ENCODE assay signal across 22 cellular contexts in genomic region chr18:78768655-78769501, GRCh38.
A peak's percentile ranks its signal among the peaks of the same experiment; 100 is the strongest.
DNase-seq lines count a peak whose midpoint lies in the region; ATAC-seq and TF ChIP-seq lines count a peak whose summit lies in the region.
"Had no signal": no experiment of that assay in that cellular context is flagged by ENCODE, and none has a peak within 500 bp of the region (broad histone marks: within the 10 kb centered on the region; RNA-seq: fewer than 3 reads in every experiment).

No MANE protein-coding gene starts in this region.

- peaks cover 46% of the 10 kb centered on the region for H3K9me3 Mint-ChIP-seq in HFFc6
- no peaks in the 10 kb centered on the region for H3K9me3 Mint-ChIP-seq in activated T-helper 17 cell treated with anti-CD3 and anti-CD28 coated beads, Interleukin-2, amount 50 U/mL, for 72 hours
- H3K9me3 Mint-ChIP-seq: activated naive CD4-positive, alpha-beta T cell treated with anti-CD3 and anti-CD28 coated beads, Interleukin-2, amount 50 U/mL, for 72 hours; mesothelial cell of epicardium; stimulated activated naive CD8-positive, alpha-beta T cell treated with anti-CD3 and anti-CD28 coated beads, Interleukin-15, amount 100 ng/mL, for 72 hours had no signal

- no peak overlapping the region for H3K27ac ChIP-seq in stomach
- H3K27ac ChIP-seq: 22Rv1 had no signal

- WGBS in stomach, 5 donors, result 15 to 21% (median 17%) methylated on average over 22 to 25 of the region's 25 CpGs

- TF ChIP-seq CTCF in stomach (IDR thresholded peaks at IDR 0.05), result no peak
- no peak for TF ChIP-seq CTCF in HFFc6 (IDR thresholded peaks at IDR 0.05)

- no peak for TF ChIP-seq POLR2A in stomach (IDR thresholded peaks at IDR 0.05)

- H3K27ac Mint-ChIP-seq in HFFc6, result no peak overlapping the region
- H3K27ac Mint-ChIP-seq in activated T-helper 17 cell treated with anti-CD3 and anti-CD28 coated beads, Interleukin-2, amount 50 U/mL, for 72 hours, result no peak overlapping the region
- H3K27ac Mint-ChIP-seq: activated CD8-positive, alpha-beta T cell treated with anti-CD3 and anti-CD28 coated beads, Interleukin-2, amount 10 ng/mL, durations not matched to agents 7 days and 5 days; activated naive CD4-positive, alpha-beta T cell treated with anti-CD3 and anti-CD28 coated beads, Interleukin-2, amount 50 U/mL, for 72 hours; mesothelial cell of epicardium; stimulated activated naive CD8-positive, alpha-beta T cell treated with anti-CD3 and anti-CD28 coated beads, Interleukin-15, amount 100 ng/mL, for 72 hours had no signal

- ATAC-seq in activated T-helper 17 cell treated with anti-CD3 and anti-CD28 coated beads, Interleukin-2, amount 50 U/mL, for 72 hours (replicated peaks), result no peak
- ATAC-seq: activated CD8-positive, alpha-beta T cell treated with anti-CD3 and anti-CD28 coated beads, Interleukin-2, amount 10 ng/mL, durations not matched to agents 7 days and 5 days; activated naive CD4-positive, alpha-beta T cell treated with anti-CD3 and anti-CD28 coated beads, Interleukin-2, amount 50 U/mL, for 72 hours; esophagus mucosa had no signal

- no peak overlapping the region for H3K4me3 Mint-ChIP-seq in HFFc6
- no peak overlapping the region for H3K4me3 Mint-ChIP-seq in activated T-helper 17 cell treated with anti-CD3 and anti-CD28 coated beads, Interleukin-2, amount 50 U/mL, for 72 hours
- H3K4me3 Mint-ChIP-seq: activated CD8-positive, alpha-beta T cell treated with anti-CD3 and anti-CD28 coated beads, Interleukin-2, amount 10 ng/mL, durations not matched to agents 7 days and 5 days; mesothelial cell of epicardium; stimulated activated naive CD8-positive, alpha-beta T cell treated with anti-CD3 and anti-CD28 coated beads, Interleukin-15, amount 100 ng/mL, for 72 hours had no signal

- H3K36me3 ChIP-seq in stomach, result no peaks in the 10 kb centered on the region

- no peaks in the 10 kb centered on the region for H3K9me3 ChIP-seq in stomach

- no peaks in the 10 kb centered on the region for H3K4me1 Mint-ChIP-seq in HFFc6 (ENCODE audit: low read depth)
- H3K4me1 Mint-ChIP-seq in activated T-helper 17 cell treated with anti-CD3 and anti-CD28 coated beads, Interleukin-2, amount 50 U/mL, for 72 hours, result no peaks in the 10 kb centered on the region
- H3K4me1 Mint-ChIP-seq: stimulated activated naive CD8-positive, alpha-beta T cell treated with anti-CD3 and anti-CD28 coated beads, Interleukin-15, amount 100 ng/mL, for 72 hours had no signal

- TF ChIP-seq EP300 in stomach (IDR thresholded peaks at IDR 0.05), result no peak

- DNase-seq in NCI-H2081 (lab: John Stamatoyannopoulos, UW), result peak; percentile 60 to 81
- no peak for DNase-seq in NCI-H2081 treated with DMSO at 0.1 percent for 48 hours (lab: John Stamatoyannopoulos, UW)
- peak; percentile 69 for DNase-seq in NCI-H510A (lab: John Stamatoyannopoulos, UW)
- peak; percentile 29 for DNase-seq in left kidney (ENCODE audit: low read depth, low spot score)
- peak; percentile 50 for DNase-seq in stomach
- DNase-seq in HFFc6, result no peak
- DNase-seq in nucleus accumbens (lab: John Stamatoyannopoulos, UW), result no peak
- DNase-seq: activated CD4-positive, CD25-positive, alpha-beta regulatory T cell treated with anti-CD3 and anti-CD28 coated beads, Interleukin-2, amount 50 U/mL, for 72 hours; activated CD8-positive, alpha-beta T cell treated with anti-CD3 and anti-CD28 coated beads, Interleukin-2, amount 10 ng/mL, durations not matched to agents 7 days and 5 days; activated T-cell treated with anti-CD3 and anti-CD28 coated beads, Interleukin-2, amount 50 U/mL, for 48 hours; cerebellar nuclear complex; effector CD8-positive, alpha-beta T cell; NCI-H1694; NCI-H524; stimulated activated CD4-positive, alpha-beta T cell treated with anti-CD3 and anti-CD28 coated beads, Interleukin-4, amount 100 ng/mL, for 24 hours; stimulated activated naive CD8-positive, alpha-beta T cell treated with anti-CD3 and anti-CD28 coated beads, Interleukin-15, amount 100 ng/mL, for 72 hours; trophoblast cell had no signal

- intact Hi-C loops in stomach (cut with DNase I; ENCODE audit: low total_unique reads), result no loop called here

- H3K27me3 Mint-ChIP-seq in HFFc6 (ENCODE audit: insufficient read depth), result peaks cover 2% of the 10 kb centered on the region
- peaks cover 3% of the 10 kb centered on the region for H3K27me3 Mint-ChIP-seq in activated T-helper 17 cell treated with anti-CD3 and anti-CD28 coated beads, Interleukin-2, amount 50 U/mL, for 72 hours

- peak overlapping the region in 1 of 4 donors; percentile 19 for H3K4me3 ChIP-seq in stomach

- H3K4me1 ChIP-seq in stomach, result peaks cover 3 to 19% (median 12%) of the 10 kb centered on the region in 4 donors

- peaks cover 0 to 89% (median 28%) of the 10 kb centered on the region in 3 donors for H3K27me3 ChIP-seq in stomach

- H3K36me3 Mint-ChIP-seq in HFFc6 (ENCODE audit: low read depth), result peaks cover 12% of the 10 kb centered on the region
- H3K36me3 Mint-ChIP-seq in activated T-helper 17 cell treated with anti-CD3 and anti-CD28 coated beads, Interleukin-2, amount 50 U/mL, for 72 hours (ENCODE audit: low read depth), result no peaks in the 10 kb centered on the region
- H3K36me3 Mint-ChIP-seq: activated naive CD4-positive, alpha-beta T cell treated with anti-CD3 and anti-CD28 coated beads, Interleukin-2, amount 50 U/mL, for 72 hours; mesothelial cell of epicardium had no signal

Comparison
In these comparisons a context has a peak if more than half of its experiments do, and no peak if none do; other contexts are left out.
1. DNase-seq: peak in NCI-H2081 (2 of 2), NCI-H510A (single experiment), left kidney (single experiment) and stomach (single experiment); none in NCI-H2081 treated with DMSO at 0.1 percent for 48 hours (single experiment), HFFc6 (single experiment) and nucleus accumbens (0 of 56).